8 cellular contexts compared by ENCODE assay signal in the genomic region with DNA sequence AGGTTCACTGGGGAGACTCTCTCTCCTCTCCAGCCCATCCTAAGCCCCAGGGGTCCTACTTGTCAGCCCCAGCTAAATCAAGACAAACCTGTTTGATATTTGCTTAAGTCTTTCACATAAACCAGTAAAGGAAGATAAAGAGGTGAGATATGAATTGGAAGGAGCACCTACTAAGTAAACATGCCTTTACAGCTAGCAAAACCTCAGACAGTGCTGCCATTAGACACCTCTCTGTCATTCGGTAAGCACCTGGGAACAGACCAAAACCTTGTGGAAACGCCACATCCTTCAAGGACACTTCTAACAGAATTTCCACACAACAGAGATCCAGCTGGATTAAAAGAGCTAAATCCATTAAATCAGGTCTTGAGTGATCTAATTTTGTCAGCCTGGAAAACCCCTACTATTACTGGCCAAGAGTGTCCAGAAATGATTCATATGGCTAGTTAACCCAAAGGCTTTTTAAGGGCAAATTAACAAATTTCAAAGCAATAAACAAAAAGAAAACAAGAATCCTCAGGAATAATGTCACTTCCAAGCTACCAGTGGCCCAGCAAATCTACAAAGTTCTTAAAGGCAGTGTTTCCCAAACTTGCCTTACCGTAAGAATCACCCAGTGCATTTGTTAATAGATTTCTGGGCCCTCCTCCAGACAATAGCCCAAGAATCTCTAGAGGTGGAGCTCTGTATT. TPM values are rescaled to one million over a fixed set of nuclear protein-coding genes. Genes with fewer than 3 reads are reported as not detected.
DNase-seq lines count a peak whose midpoint lies in the region; ATAC-seq and TF ChIP-seq lines count a peak whose summit lies in the region.

No MANE protein-coding gene starts in this region.

- H3K36me3 Mint-ChIP-seq in activated CD4-positive, alpha-beta memory T cell treated with anti-CD3 and anti-CD28 coated beads for 36 hours = peaks cover 22% of the 10 kb centered on the region
- H3K36me3 Mint-ChIP-seq in activated CD4-positive, alpha-beta memory T cell treated with anti-CD3 and anti-CD28 coated beads, Interleukin-2, amount 10 ng/mL, durations not matched to agents 7 days and 5 days (ENCODE audit: low read depth) = peaks cover 25% of the 10 kb centered on the region
- H3K36me3 Mint-ChIP-seq in activated B cell treated with CpG ODN at 0.5 μM for 24 hours (ENCODE audit: low read depth) = peaks cover 25% of the 10 kb centered on the region

- H3K4me3 ChIP-seq in testis (no peak overlapping the region), BE2C (ENCODE audit: low read depth, low read length) (no peak overlapping the region)

- H3K4me1 Mint-ChIP-seq in activated CD4-positive, alpha-beta memory T cell treated with anti-CD3 and anti-CD28 coated beads for 36 hours (ENCODE audit: low read depth) = peaks cover 41% of the 10 kb centered on the region
- H3K4me1 Mint-ChIP-seq in activated CD4-positive, alpha-beta memory T cell treated with anti-CD3 and anti-CD28 coated beads, Interleukin-2, amount 10 ng/mL, durations not matched to agents 7 days and 5 days = peaks cover 38% of the 10 kb centered on the region
- peaks cover 55% of the 10 kb centered on the region for H3K4me1 Mint-ChIP-seq in activated B cell treated with CpG ODN at 0.5 μM for 24 hours

- POLR2A ChIA-PET in activated CD4-positive, alpha-beta memory T cell treated with anti-CD3 and anti-CD28 coated beads for 36 hours (lab: Charles Lee) = no interaction called here
- POLR2A ChIA-PET in activated CD4-positive, alpha-beta memory T cell treated with anti-CD3 and anti-CD28 coated beads, Interleukin-2, amount 10 ng/mL, durations not matched to agents 7 days and 5 days (lab: Charles Lee) = interaction anchor here (0.8 to 1.3 kb wide), 6 partner anchors 30 to 253 kb away, joined by 3 to 4 read pairs (median 3); no protein-coding TSS in a partner anchor
- POLR2A ChIA-PET in activated B cell treated with CpG ODN at 0.5 μM for 24 hours (lab: Charles Lee) = interaction anchor here (0.7 to 1.2 kb wide), 4 partner anchors 30 to 208 kb away, joined by 3 to 6 read pairs (median 4); no protein-coding TSS in a partner anchor

- 17 to 34% methylated on average over 3 of the region's 3 CpGs for WGBS in testis, 2 donors

- no peaks in the 10 kb centered on the region for H3K27me3 Mint-ChIP-seq in activated CD4-positive, alpha-beta memory T cell treated with anti-CD3 and anti-CD28 coated beads for 36 hours
- H3K27me3 Mint-ChIP-seq in activated CD4-positive, alpha-beta memory T cell treated with anti-CD3 and anti-CD28 coated beads, Interleukin-2, amount 10 ng/mL, durations not matched to agents 7 days and 5 days = no peaks in the 10 kb centered on the region
- H3K27me3 Mint-ChIP-seq in activated B cell treated with CpG ODN at 0.5 μM for 24 hours = no peaks in the 10 kb centered on the region

- H3K27me3 ChIP-seq in testis (no peaks in the 10 kb centered on the region), BE2C (no peaks in the 10 kb centered on the region)

- peaks cover 22% of the 10 kb centered on the region for H3K9me3 Mint-ChIP-seq in activated CD4-positive, alpha-beta memory T cell treated with anti-CD3 and anti-CD28 coated beads for 36 hours
- H3K9me3 Mint-ChIP-seq in activated CD4-positive, alpha-beta memory T cell treated with anti-CD3 and anti-CD28 coated beads, Interleukin-2, amount 10 ng/mL, durations not matched to agents 7 days and 5 days = peaks cover 14% of the 10 kb centered on the region
- peaks cover 9% of the 10 kb centered on the region for H3K9me3 Mint-ChIP-seq in activated B cell treated with CpG ODN at 0.5 μM for 24 hours

- TF ChIP-seq CTCF in activated B cell treated with CpG ODN at 0.5 μM for 24 hours (IDR thresholded peaks at IDR 0.05) (no peak), testis (IDR thresholded peaks at IDR 0.05) (no peak), BE2C (IDR thresholded peaks at IDR 0.05; ENCODE audit: low read depth, low read length) (no peak)

- H3K4me1 ChIP-seq in testis = peaks cover 27% of the 10 kb centered on the region
- no peaks in the 10 kb centered on the region for H3K4me1 ChIP-seq in BE2C

- peak overlapping the region; percentile 3 for H3K27ac Mint-ChIP-seq in activated CD4-positive, alpha-beta memory T cell treated with anti-CD3 and anti-CD28 coated beads for 36 hours
- H3K27ac Mint-ChIP-seq in activated CD4-positive, alpha-beta memory T cell treated with anti-CD3 and anti-CD28 coated beads, Interleukin-2, amount 10 ng/mL, durations not matched to agents 7 days and 5 days = no peak overlapping the region
- H3K27ac Mint-ChIP-seq in activated B cell treated with CpG ODN at 0.5 μM for 24 hours = peak overlapping the region; percentile 79

- no peak for DNase-seq in activated CD4-positive, alpha-beta memory T cell treated with anti-CD3 and anti-CD28 coated beads for 36 hours
- no peak for DNase-seq in activated CD4-positive, alpha-beta memory T cell treated with anti-CD3 and anti-CD28 coated beads, Interleukin-2, amount 10 ng/mL, durations not matched to agents 7 days and 5 days
- DNase-seq in activated B cell treated with CpG ODN at 0.5 μM for 24 hours (no peak), kidney glomerular epithelial cell (lab: John Stamatoyannopoulos, UW) (peak; percentile 66), testis (no peak), BE2C (no peak)

- intact Hi-C loops in activated CD4-positive, alpha-beta memory T cell treated with anti-CD3 and anti-CD28 coated beads for 36 hours (cut with micrococcal nuclease) = no loop called here
- intact Hi-C loops in activated B cell treated with CpG ODN at 0.5 μM for 24 hours (cut with micrococcal nuclease) = no loop called here
- intact Hi-C loops in testis (cut with DNase I; ENCODE audit: low total_unique reads) = no loop called here

- CTCF ChIA-PET in activated CD4-positive, alpha-beta memory T cell treated with anti-CD3 and anti-CD28 coated beads for 36 hours (lab: Charles Lee) = interaction anchor here (0.6 to 1.0 kb wide), 4 partner anchors 10 to 1682 kb away, joined by 3 to 5 read pairs (median 4); no protein-coding TSS in a partner anchor
- CTCF ChIA-PET in activated CD4-positive, alpha-beta memory T cell treated with anti-CD3 and anti-CD28 coated beads, Interleukin-2, amount 10 ng/mL, durations not matched to agents 7 days and 5 days (lab: Charles Lee) = interaction anchor here (0.7 to 1.0 kb wide), 3 partner anchors 10 to 480 kb away, joined by 3 read pairs; no protein-coding TSS in a partner anchor
- CTCF ChIA-PET in activated B cell treated with CpG ODN at 0.5 μM for 24 hours (lab: Charles Lee) = interaction anchor here (1.3 kb wide), 1 partner anchor 260 kb away, joined by 3 read pairs; no protein-coding TSS in a partner anchor

- H3K36me3 ChIP-seq in testis (ENCODE audit: low read depth, missing control alignments) = no peaks in the 10 kb centered on the region
- no peaks in the 10 kb centered on the region for H3K36me3 ChIP-seq in BE2C

- peak overlapping the region; percentile 56 to 99 for H3K27ac ChIP-seq in testis

- no peak for ATAC-seq in activated B cell treated with CpG ODN at 0.5 μM for 24 hours (ENCODE audit: low read depth)
- ATAC-seq in GM21723 (IDR thresholded peaks at IDR 0.05; ENCODE audit: unreplicated experiment) = no peak
- ATAC-seq in GM19328 (IDR thresholded peaks at IDR 0.05; ENCODE audit: unreplicated experiment) = no peak

- H3K9me3 ChIP-seq in testis = no peaks in the 10 kb centered on the region
- no peaks in the 10 kb centered on the region for H3K9me3 ChIP-seq in BE2C

- TF ChIP-seq POLR2A in testis (IDR thresholded peaks at IDR 0.05) = no peak

- no peak overlapping the region for H3K4me3 Mint-ChIP-seq in activated CD4-positive, alpha-beta memory T cell treated with anti-CD3 and anti-CD28 coated beads for 36 hours
- no peak overlapping the region for H3K4me3 Mint-ChIP-seq in activated CD4-positive, alpha-beta memory T cell treated with anti-CD3 and anti-CD28 coated beads, Interleukin-2, amount 10 ng/mL, durations not matched to agents 7 days and 5 days
- H3K4me3 Mint-ChIP-seq in activated B cell treated with CpG ODN at 0.5 μM for 24 hours = peak overlapping the region; percentile 19

RNA-seq across cellular contexts. Expression of gene VPS37C, which starts 2.4 kb away (rescaled TPM):
- 1 to 10 TPM; 9.0 TPM for total RNA-seq in activated CD4-positive, alpha-beta memory T cell treated with anti-CD3 and anti-CD28 coated beads for 36 hours
- 1 to 10 TPM; 6.1 to 7.5 TPM for total RNA-seq in activated CD4-positive, alpha-beta memory T cell treated with anti-CD3 and anti-CD28 coated beads, Interleukin-2, amount 10 ng/mL, durations not matched to agents 7 days and 5 days
- total RNA-seq in activated B cell treated with CpG ODN at 0.5 μM for 24 hours = 14.4 and 18.1 TPM in 2 replicates
- total RNA-seq in testis = 10 to 100 TPM; 29.1 to 31.0 TPM
- polyA plus RNA-seq in testis (ENCODE audit: insufficient read depth, low read depth, low replicate concordance) = 36.9 TPM
- polyA plus RNA-seq in BE2C (2012; ENCODE audit: insufficient read depth, insufficient read length, low read depth) = 7.4 TPM

RNA-seq across cellular contexts. Expression of gene PGA3, which starts 44.5 kb away (rescaled TPM):
- total RNA-seq in activated CD4-positive, alpha-beta memory T cell treated with anti-CD3 and anti-CD28 coated beads for 36 hours = not detected
- not detected for total RNA-seq in activated CD4-positive, alpha-beta memory T cell treated with anti-CD3 and anti-CD28 coated beads, Interleukin-2, amount 10 ng/mL, durations not matched to agents 7 days and 5 days
- total RNA-seq in activated B cell treated with CpG ODN at 0.5 μM for 24 hours = not detected in 2 replicates
- total RNA-seq in testis = 1 to 10 TPM in 1 of 2 donors, under 1 TPM in 1; 0.31 to 1.7 TPM
- 1.7 TPM for polyA plus RNA-seq in testis (ENCODE audit: insufficient read depth, low read depth, low replicate concordance)
- polyA plus RNA-seq in BE2C (2012; ENCODE audit: insufficient read depth, insufficient read length, low read depth) = not detected

RNA-seq across cellular contexts. Expression of gene CD5, which starts 56.5 kb away (rescaled TPM):
- 100 to 1,000 TPM; 302 to 306 TPM for total RNA-seq in activated CD4-positive, alpha-beta memory T cell treated with anti-CD3 and anti-CD28 coated beads for 36 hours
- total RNA-seq in activated CD4-positive, alpha-beta memory T cell treated with anti-CD3 and anti-CD28 coated beads, Interleukin-2, amount 10 ng/mL, durations not matched to agents 7 days and 5 days = 100 to 1,000 TPM; 359 to 373 TPM
- 5.2 and 7.1 TPM in 2 replicates for total RNA-seq in activated B cell treated with CpG ODN at 0.5 μM for 24 hours
- 1 to 10 TPM; 1.5 TPM for total RNA-seq in testis
- 2.0 TPM for polyA plus RNA-seq in testis (ENCODE audit: insufficient read depth, low read depth, low replicate concordance)
- polyA plus RNA-seq in BE2C (2012; ENCODE audit: insufficient read depth, insufficient read length, low read depth) = not detected

Comparison
In these comparisons a context has a peak if more than half of its experiments do, and no peak if none do; other contexts are left out.
1. RNA of gene CD5, which starts 56.5 kb away (total RNA-seq): 359 to 373 TPM in activated CD4-positive, alpha-beta memory T cell treated with anti-CD3 and anti-CD28 coated beads, Interleukin-2, amount 10 ng/mL, durations not matched to agents 7 days and 5 days and 302 to 306 TPM in activated CD4-positive, alpha-beta memory T cell treated with anti-CD3 and anti-CD28 coated beads for 36 hours; 5.2 to 7.1 TPM in activated B cell treated with CpG ODN at 0.5 μM for 24 hours and 1.5 TPM in testis; every median in the first group is over 10 times any median in the second.